ENCODE assay signal across 5 cellular contexts in the genomic region with DNA sequence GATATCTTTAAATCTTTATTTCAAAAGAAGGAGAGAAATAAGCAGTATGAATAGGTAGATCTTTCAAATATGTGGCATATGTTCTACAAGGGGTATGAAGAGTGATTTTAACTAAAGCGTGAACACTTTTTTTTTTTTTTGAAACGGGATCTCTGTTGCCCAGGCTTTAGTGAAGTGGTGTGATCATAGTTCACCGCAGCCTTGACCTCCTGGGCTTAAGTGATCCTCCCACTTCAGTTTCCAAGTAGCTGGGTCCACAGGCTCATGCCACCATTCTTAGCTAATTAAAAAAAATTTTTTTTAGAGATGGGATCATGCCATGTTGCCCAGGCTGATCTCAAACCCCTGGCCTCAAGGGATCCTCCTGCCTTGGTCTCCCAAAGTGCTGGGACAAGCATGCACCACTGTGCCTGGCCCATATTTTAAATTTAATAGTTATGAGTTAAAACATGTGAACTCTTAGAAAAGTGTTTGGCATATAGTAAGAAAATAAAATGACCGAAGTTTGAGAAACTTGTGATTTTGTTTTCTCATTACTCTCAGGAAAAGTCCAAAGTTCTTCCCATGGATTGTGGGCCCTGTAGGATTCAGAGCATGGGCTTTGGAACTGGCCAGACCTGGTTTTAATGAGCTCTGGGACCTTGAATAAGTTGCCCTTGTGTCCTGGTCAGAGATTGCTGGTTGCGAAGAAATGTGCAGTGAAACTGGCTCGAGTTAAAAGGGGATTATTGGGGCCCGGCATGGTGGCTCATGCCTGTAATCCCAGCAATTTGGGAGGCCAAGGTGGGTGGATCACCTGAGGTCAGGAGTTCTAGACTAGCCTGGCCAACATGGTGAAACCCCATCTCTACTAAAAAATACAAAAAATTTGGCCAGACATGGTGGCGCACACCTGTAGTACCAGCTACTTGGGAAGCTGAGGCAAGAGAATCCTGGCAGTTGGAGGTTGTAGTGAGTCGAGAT. TPM values are rescaled to one million over a fixed set of nuclear protein-coding genes. Genes with fewer than 3 reads are reported as not detected.
"Had no signal": no experiment of that assay in that cellular context is flagged by ENCODE, and none has a peak within 500 bp of the region (broad histone marks: within the 10 kb centered on the region; RNA-seq: fewer than 3 reads in every experiment).

No MANE protein-coding gene starts in this region.

- H3K27me3 Mint-ChIP-seq: IgD-negative memory B cell had no signal

- H3K27ac Mint-ChIP-seq: IgD-negative memory B cell had no signal

- H3K36me3 Mint-ChIP-seq: IgD-negative memory B cell had no signal

- H3K4me3 Mint-ChIP-seq: H9, IgD-negative memory B cell had no signal

- H3K9me3 Mint-ChIP-seq: H9 had no signal

- H3K27ac ChIP-seq: GM23248 had no signal

- H2AFZ ChIP-seq: GM23248 had no signal

- DNase-seq: GM23248, H9, HCEC 1CT had no signal

- H3K4me1 Mint-ChIP-seq: IgD-negative memory B cell had no signal

- H3K4me3 ChIP-seq: GM23248 had no signal

RNA-seq across cellular contexts. Expression of a gene that starts 27.0 kb away (rescaled TPM):
- total RNA-seq: GM23248, H9, HT-29 had no signal
- polyA plus RNA-seq: GM23248, IgD-negative memory B cell had no signal
